1 cellular context compared by ENCODE assay signal in the genomic region with DNA sequence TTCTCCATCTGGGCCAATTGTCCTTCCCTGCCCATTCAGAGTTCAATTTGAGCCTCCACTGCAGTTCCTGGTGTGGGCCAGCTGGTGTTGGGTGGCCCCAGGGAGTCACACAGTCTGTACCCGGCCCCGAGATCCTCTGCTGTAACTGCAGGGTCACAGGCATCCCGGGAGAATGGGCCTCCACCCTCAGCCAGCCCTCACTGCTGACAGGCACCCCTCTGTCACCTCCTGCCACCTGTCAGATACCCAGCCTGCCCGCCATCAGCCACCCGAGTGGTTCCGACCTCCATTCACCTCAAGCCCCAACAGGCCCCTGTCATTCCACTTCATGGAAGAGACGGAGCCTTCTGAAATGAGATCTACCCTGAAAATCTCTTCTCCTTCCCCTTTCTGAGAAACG.
TF ChIP-seq lines count a peak whose summit lies in the region.

No MANE protein-coding gene starts in this region.

TF ChIP-seq in H1, 55 proteins besides CTCF, POLR2A, EP300 and RAD21 (continued from another document):
- TF ChIP-seq, protein P1, sequence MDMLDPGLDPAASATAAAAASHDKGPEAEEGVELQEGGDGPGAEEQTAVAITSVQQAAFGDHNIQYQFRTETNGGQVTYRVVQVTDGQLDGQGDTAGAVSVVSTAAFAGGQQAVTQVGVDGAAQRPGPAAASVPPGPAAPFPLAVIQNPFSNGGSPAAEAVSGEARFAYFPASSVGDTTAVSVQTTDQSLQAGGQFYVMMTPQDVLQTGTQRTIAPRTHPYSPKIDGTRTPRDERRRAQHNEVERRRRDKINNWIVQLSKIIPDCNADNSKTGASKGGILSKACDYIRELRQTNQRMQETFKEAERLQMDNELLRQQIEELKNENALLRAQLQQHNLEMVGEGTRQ (IDR thresholded peaks at IDR 0.05; ENCODE audit: low read length) = no peak
- TF ChIP-seq, protein P2, sequence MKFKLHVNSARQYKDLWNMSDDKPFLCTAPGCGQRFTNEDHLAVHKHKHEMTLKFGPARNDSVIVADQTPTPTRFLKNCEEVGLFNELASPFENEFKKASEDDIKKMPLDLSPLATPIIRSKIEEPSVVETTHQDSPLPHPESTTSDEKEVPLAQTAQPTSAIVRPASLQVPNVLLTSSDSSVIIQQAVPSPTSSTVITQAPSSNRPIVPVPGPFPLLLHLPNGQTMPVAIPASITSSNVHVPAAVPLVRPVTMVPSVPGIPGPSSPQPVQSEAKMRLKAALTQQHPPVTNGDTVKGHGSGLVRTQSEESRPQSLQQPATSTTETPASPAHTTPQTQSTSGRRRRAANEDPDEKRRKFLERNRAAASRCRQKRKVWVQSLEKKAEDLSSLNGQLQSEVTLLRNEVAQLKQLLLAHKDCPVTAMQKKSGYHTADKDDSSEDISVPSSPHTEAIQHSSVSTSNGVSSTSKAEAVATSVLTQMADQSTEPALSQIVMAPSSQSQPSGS (IDR thresholded peaks at IDR 0.05; ENCODE audit: low read length) = no peak
- TF ChIP-seq KDM5A (IDR thresholded peaks at IDR 0.05; ENCODE audit: low read length) (no peak), SAP30 (IDR thresholded peaks at IDR 0.05; ENCODE audit: insufficient read depth, insufficient replicate concordance, low read length) (no peak)
